9 cellular contexts compared by ENCODE assay signal in genomic region chr1:3352084-3352951, GRCh38.
DNase-seq lines count a peak whose midpoint lies in the region; ATAC-seq and TF ChIP-seq lines count a peak whose summit lies in the region.
"Had no signal": no experiment of that assay in that cellular context is flagged by ENCODE, and none has a peak within 500 bp of the region (broad histone marks: within the 10 kb centered on the region; RNA-seq: fewer than 3 reads in every experiment).

No MANE protein-coding gene starts in this region.

- H3K4me3 Mint-ChIP-seq in progenitor cell of endocrine pancreas (ENCODE audit: low read depth) = peak overlapping the region; percentile 32

- TF ChIP-seq POLR2A in gastroesophageal sphincter (IDR thresholded peaks at IDR 0.05) = peak; percentile 42 to 49

- no peaks in the 10 kb centered on the region for H3K27me3 Mint-ChIP-seq in progenitor cell of endocrine pancreas

- no peaks in the 10 kb centered on the region for H3K4me1 ChIP-seq in RWPE2 (ENCODE audit: insufficient read depth, poor library complexity, severe bottlenecking)
- peaks cover 0 to 82% (median 25%) of the 10 kb centered on the region in 3 donors for H3K4me1 ChIP-seq in gastroesophageal sphincter

- DNase-seq in DMS 273 (lab: John Stamatoyannopoulos, UW; ENCODE audit: unreplicated experiment) = peak; percentile 69
- DNase-seq in RWPE2 (ENCODE audit: low spot score) = no peak
- DNase-seq in progenitor cell of endocrine pancreas (ENCODE audit: low spot score, unreplicated experiment) = no peak
- no peak for DNase-seq in medulla oblongata (ENCODE audit: extremely low spot score)
- DNase-seq: Caco-2 had no signal

- H3K36me3 ChIP-seq in RWPE2 (ENCODE audit: low read depth) (no peaks in the 10 kb centered on the region), gastroesophageal sphincter (no peaks in the 10 kb centered on the region)

- H3K9me3 ChIP-seq in RWPE2 (ENCODE audit: severe bottlenecking) (no peaks in the 10 kb centered on the region), gastroesophageal sphincter (no peaks in the 10 kb centered on the region)
- H3K9me3 ChIP-seq: Caco-2 had no signal

- ATAC-seq in RWPE2 (ENCODE audit: low read depth) (0 out of 3 replicates have a peak, but pooled peaks have one; percentile 34), gastroesophageal sphincter (peak; percentile 91), GM21737 (IDR thresholded peaks at IDR 0.05; ENCODE audit: unreplicated experiment) (no peak), HG03571 (IDR thresholded peaks at IDR 0.05; ENCODE audit: unreplicated experiment) (no peak), HG02610 (IDR thresholded peaks at IDR 0.05; ENCODE audit: unreplicated experiment) (no peak)

- peaks cover 54% of the 10 kb centered on the region for H3K4me1 Mint-ChIP-seq in progenitor cell of endocrine pancreas (ENCODE audit: low read depth)

- no peak overlapping the region for H3K27ac ChIP-seq in RWPE2 (ENCODE audit: poor library complexity, severe bottlenecking)
- H3K27ac ChIP-seq in gastroesophageal sphincter = peak overlapping the region; percentile 81 to 98 (median 94)

- H3K27ac Mint-ChIP-seq in progenitor cell of endocrine pancreas = peak overlapping the region; percentile 82

- no peak overlapping the region for H3K4me3 ChIP-seq in RWPE2 (ENCODE audit: severe bottlenecking)
- peak overlapping the region in 1 of 2 donors; percentile 41 for H3K4me3 ChIP-seq in gastroesophageal sphincter

- no peaks in the 10 kb centered on the region for H3K36me3 Mint-ChIP-seq in progenitor cell of endocrine pancreas (ENCODE audit: insufficient read depth)

- H3K27me3 ChIP-seq in RWPE2 (ENCODE audit: insufficient read depth, poor library complexity, severe bottlenecking) (peaks cover 15% of the 10 kb centered on the region), gastroesophageal sphincter (peaks cover 12% of the 10 kb centered on the region)

- TF ChIP-seq CTCF in RWPE2 (IDR thresholded peaks at IDR 0.05; ENCODE audit: poor library complexity, severe bottlenecking) (no peak), gastroesophageal sphincter (IDR thresholded peaks at IDR 0.05) (peak in 1 of 4 experiments; percentile 7), progenitor cell of endocrine pancreas (IDR thresholded peaks at IDR 0.05; ENCODE audit: unreplicated experiment) (no peak)

- no peaks in the 10 kb centered on the region for H3K9me3 Mint-ChIP-seq in progenitor cell of endocrine pancreas (ENCODE audit: low read depth)

- TF ChIP-seq EP300 in gastroesophageal sphincter (IDR thresholded peaks at IDR 0.05) = peak; percentile 36

- 7 to 15% methylated on average over 10 to 13 of the region's 36 CpGs for WGBS in gastroesophageal sphincter (ENCODE audit: low coverage in 1 of 2), 2 donors

Comparison
In these comparisons a context has a peak if more than half of its experiments do, and no peak if none do; other contexts are left out.
1. ATAC-seq: peak in RWPE2 (single experiment) and gastroesophageal sphincter (single experiment); none in GM21737 (single experiment), HG03571 (single experiment) and HG02610 (single experiment).